9 cellular contexts compared by ENCODE assay signal in genomic region chr1:211735208-211736170, GRCh38.
DNase-seq lines count a peak whose midpoint lies in the region; ATAC-seq and TF ChIP-seq lines count a peak whose summit lies in the region.
"Had no signal": no experiment of that assay in that cellular context is flagged by ENCODE, and none has a peak within 500 bp of the region (broad histone marks: within the 10 kb centered on the region; RNA-seq: fewer than 3 reads in every experiment).

No MANE protein-coding gene starts in this region.

- 23% methylated on average over 17 of the region's 22 CpGs for WGBS in mammary epithelial cell (ENCODE audit: low coverage, missing lambda C conversion rate)

- TF ChIP-seq CTCF in AG09309 (IDR thresholded peaks at IDR 0.05; ENCODE audit: control insufficient read depth, insufficient read depth, low read depth, low read length, missing control alignments): no peak
- no peak for TF ChIP-seq CTCF in mammary epithelial cell (conservative IDR thresholded peaks at IDR 0.05 in 1 of 2, IDR thresholded peaks at IDR 0.05 in 1 of 2; ENCODE audit: extremely low read depth in 1 of 2, insufficient read depth in 1 of 2, low read depth in 1 of 2, low read length in 2 of 2)

- no peaks in the 10 kb centered on the region for H3K79me2 ChIP-seq in mammary epithelial cell (ENCODE audit: insufficient read depth, low read length)

- no peaks in the 10 kb centered on the region for H3K9me3 Mint-ChIP-seq in activated CD4-positive, alpha-beta memory T cell treated with anti-CD3 and anti-CD28 coated beads, Interleukin-2, amount 10 ng/mL, durations not matched to agents 7 days and 5 days

- TSS peak; percentile 97 for BruUV-seq in mammary epithelial cell (replicated peaks; lab: Mats Ljungman, UMichigan)

- peak overlapping the region; percentile 33 for H3K4me2 ChIP-seq in mammary epithelial cell (ENCODE audit: insufficient read depth, low read depth, low read length)

- no peak overlapping the region for H3K27ac Mint-ChIP-seq in activated CD4-positive, alpha-beta memory T cell treated with anti-CD3 and anti-CD28 coated beads, Interleukin-2, amount 10 ng/mL, durations not matched to agents 7 days and 5 days

- no peak for ATAC-seq in HG03175 (IDR thresholded peaks at IDR 0.05; ENCODE audit: unreplicated experiment)

- no peaks in the 10 kb centered on the region for H3K27me3 ChIP-seq in mammary epithelial cell (ENCODE audit: insufficient read depth, low read length)
- H3K27me3 ChIP-seq: suprapubic skin had no signal

- no peak overlapping the region for H3K9ac ChIP-seq in mammary epithelial cell (ENCODE audit: insufficient read depth, low read length)

- intact Hi-C loops in mammary epithelial cell (cut with micrococcal nuclease): loop anchor here (5.0 kb wide), 1 partner anchor 38 kb away; no protein-coding TSS in a partner anchor

- peak overlapping the region; percentile 2 for H2AFZ ChIP-seq in mammary epithelial cell (ENCODE audit: low read depth, low read length)

- H3K27me3 Mint-ChIP-seq in activated CD4-positive, alpha-beta memory T cell treated with anti-CD3 and anti-CD28 coated beads, Interleukin-2, amount 10 ng/mL, durations not matched to agents 7 days and 5 days: peaks cover 4% of the 10 kb centered on the region

- H3K4me3 Mint-ChIP-seq in activated CD4-positive, alpha-beta memory T cell treated with anti-CD3 and anti-CD28 coated beads, Interleukin-2, amount 10 ng/mL, durations not matched to agents 7 days and 5 days: no peak overlapping the region

- POLR2A ChIA-PET in activated CD4-positive, alpha-beta memory T cell treated with anti-CD3 and anti-CD28 coated beads, Interleukin-2, amount 10 ng/mL, durations not matched to agents 7 days and 5 days (lab: Charles Lee): interaction anchor here (1.2 kb wide), 3 partner anchors 8 to 299 kb away, joined by 3 to 4 read pairs (median 4); partner anchors contain the start of genes DTL and INTS7

- H4K20me1 ChIP-seq in mammary epithelial cell (ENCODE audit: insufficient read depth, low read length): no peaks in the 10 kb centered on the region

- H3K36me3 Mint-ChIP-seq in activated CD4-positive, alpha-beta memory T cell treated with anti-CD3 and anti-CD28 coated beads, Interleukin-2, amount 10 ng/mL, durations not matched to agents 7 days and 5 days (ENCODE audit: low read depth): no peaks in the 10 kb centered on the region

- dilution Hi-C loops in mammary epithelial cell (cut with HindIII; ENCODE audit: low sequenced_read_pairs): loop anchor here (5.0 kb wide), 1 partner anchor 53 kb away; no protein-coding TSS in a partner anchor

- peaks cover 26% of the 10 kb centered on the region for H3K4me1 Mint-ChIP-seq in activated CD4-positive, alpha-beta memory T cell treated with anti-CD3 and anti-CD28 coated beads, Interleukin-2, amount 10 ng/mL, durations not matched to agents 7 days and 5 days

- CTCF ChIA-PET in mammary epithelial cell (lab: Charles Lee; ENCODE audit: low non-redundant PET): interaction anchor here (0.7 kb wide), 1 partner anchor 633 kb away, joined by 3 read pairs; no protein-coding TSS in a partner anchor
- CTCF ChIA-PET in activated CD4-positive, alpha-beta memory T cell treated with anti-CD3 and anti-CD28 coated beads, Interleukin-2, amount 10 ng/mL, durations not matched to agents 7 days and 5 days (lab: Charles Lee): no interaction called here

- no peak overlapping the region for H3K27ac ChIP-seq in mammary epithelial cell (ENCODE audit: insufficient read depth, low read depth, low read length)
- H3K27ac ChIP-seq: suprapubic skin had no signal

- H3K4me3 ChIP-seq in AG09309 (ENCODE audit: control insufficient read depth, low read depth, low read length) (no peak overlapping the region), mammary epithelial cell (replicated peaks in 1 of 3; ENCODE audit: insufficient read depth in 1 of 3, low read depth in 2 of 3, low read length in 3 of 3) (no peak overlapping the region)
- H3K4me3 ChIP-seq: suprapubic skin had no signal

- in situ Hi-C loops in mammary epithelial cell (cut with MboI; ENCODE audit: low sequenced_read_pairs in 2 of 2): no loop called here

- H3K4me1 ChIP-seq in mammary epithelial cell (ENCODE audit: insufficient read depth, low read length): peaks cover 28% of the 10 kb centered on the region

- H3K36me3 ChIP-seq in mammary epithelial cell (ENCODE audit: insufficient read depth, low read length): no peaks in the 10 kb centered on the region
- H3K36me3 ChIP-seq: suprapubic skin had no signal

- no peaks in the 10 kb centered on the region for H3K9me3 ChIP-seq in mammary epithelial cell (replicated peaks; ENCODE audit: insufficient read depth, low read length)
- H3K9me3 ChIP-seq: suprapubic skin had no signal

- DNase-seq in AG09309 (ENCODE audit: low read depth) (peak; percentile 43), M059J (ENCODE audit: low read depth) (peak; percentile 100), mammary epithelial cell (peak; percentile 85), midbrain (lab: John Stamatoyannopoulos, UW) (peak; percentile 87), NCI-H2081 treated with DMSO at 0.1 percent for 48 hours (lab: John Stamatoyannopoulos, UW) (no peak)
- no peak for DNase-seq in activated CD4-positive, alpha-beta memory T cell treated with anti-CD3 and anti-CD28 coated beads, Interleukin-2, amount 10 ng/mL, durations not matched to agents 7 days and 5 days
- DNase-seq in stimulated activated naive CD4-positive, alpha-beta T cell (lab: John Stamatoyannopoulos, UW): no peak

Comparison
In these comparisons a context has a peak if more than half of its experiments do, and no peak if none do; other contexts are left out.
1. DNase-seq: peak in AG09309 (single experiment), M059J (single experiment), mammary epithelial cell (single experiment) and midbrain (single experiment); none in activated CD4-positive, alpha-beta memory T cell treated with anti-CD3 and anti-CD28 coated beads, Interleukin-2, amount 10 ng/mL, durations not matched to agents 7 days and 5 days (single experiment), NCI-H2081 treated with DMSO at 0.1 percent for 48 hours (single experiment) and stimulated activated naive CD4-positive, alpha-beta T cell (0 of 6).